ENCODE assay signal across 8 cellular contexts in genomic region chr1:111989531-111990025, GRCh38. TPM values are rescaled to one million over a fixed set of nuclear protein-coding genes. Genes with fewer than 3 reads are reported as not detected.
DNase-seq lines count a peak whose midpoint lies in the region; ATAC-seq, FAIRE-seq and TF ChIP-seq lines count a peak whose summit lies in the region.

Gene KCND3 (minus strand): TSS chr1:111989668.

- ATAC-seq in naive thymus-derived CD8-positive, alpha-beta T cell, result no peak

- H3K4me1 Mint-ChIP-seq in naive thymus-derived CD8-positive, alpha-beta T cell, result peaks cover 2 to 24% (median 15%) of the 10 kb centered on the region in 4 donors

- no peak within 1 kb of the TSS for H3K27ac Mint-ChIP-seq in naive thymus-derived CD8-positive, alpha-beta T cell

- peak within 1 kb of the TSS; percentile 17 for H3K4me3 ChIP-seq in fibroblast of pulmonary artery (replicated peaks; ENCODE audit: low read depth, low read length)

- TF ChIP-seq CTCF in fibroblast of pulmonary artery (IDR thresholded peaks at IDR 0.05; ENCODE audit: low read length, missing control alignments), result no peak

- no peaks in the 10 kb centered on the region for H3K9me3 Mint-ChIP-seq in naive thymus-derived CD8-positive, alpha-beta T cell

- POLR2A ChIA-PET in naive thymus-derived CD8-positive, alpha-beta T cell (lab: Charles Lee), result no interaction called here

- DNase-seq in activated CD8-positive, alpha-beta memory T cell treated with anti-CD3 and anti-CD28 coated beads, Interleukin-2, amount 50 U/mL, for 48 hours, result peak; percentile 57
- DNase-seq in activated CD8-positive, alpha-beta memory T cell treated with anti-CD3 and anti-CD28 coated beads for 24 hours, result no peak
- DNase-seq in UCSD-AML1 (lab: John Stamatoyannopoulos, UW; ENCODE audit: unreplicated experiment) (peak; percentile 15), fibroblast of pulmonary artery (ENCODE audit: low read depth) (peak; percentile 21), SW 1271 (lab: John Stamatoyannopoulos, UW) (no peak), GDM1 (lab: John Stamatoyannopoulos, UW) (no peak), GM19239 (ENCODE audit: insufficient read length, low spot score) (no peak)
- DNase-seq in naive thymus-derived CD8-positive, alpha-beta T cell, result no peak

- H3K36me3 Mint-ChIP-seq in naive thymus-derived CD8-positive, alpha-beta T cell, result no peaks in the 10 kb centered on the region

- H3K4me3 Mint-ChIP-seq in naive thymus-derived CD8-positive, alpha-beta T cell, result peak within 1 kb of the TSS; percentile 56 to 83 (median 70)

- no peak for FAIRE-seq in GM19239 (lab: Jason Lieb, UNC)

- H3K27me3 Mint-ChIP-seq in naive thymus-derived CD8-positive, alpha-beta T cell, result peaks cover 40 to 78% (median 65%) of the 10 kb centered on the region in 5 donors

RNA-seq across cellular contexts. Expression of gene KCND3, which starts in this region (rescaled TPM):
- not detected for total RNA-seq in naive thymus-derived CD8-positive, alpha-beta T cell
- polyA plus RNA-seq in naive thymus-derived CD8-positive, alpha-beta T cell, result under 1 TPM; 0.02 to 0.13 (median 0.06) TPM

Comparison
In these comparisons a context has a peak if more than half of its experiments do, and no peak if none do; other contexts are left out.
1. DNase-seq: peak in activated CD8-positive, alpha-beta memory T cell treated with anti-CD3 and anti-CD28 coated beads, Interleukin-2, amount 50 U/mL, for 48 hours (single experiment), UCSD-AML1 (single experiment) and fibroblast of pulmonary artery (single experiment); none in activated CD8-positive, alpha-beta memory T cell treated with anti-CD3 and anti-CD28 coated beads for 24 hours (single experiment), naive thymus-derived CD8-positive, alpha-beta T cell (0 of 10), SW 1271 (0 of 2), GDM1 (single experiment) and GM19239 (single experiment).